18 cellular contexts compared by ENCODE assay signal in the genomic region with DNA sequence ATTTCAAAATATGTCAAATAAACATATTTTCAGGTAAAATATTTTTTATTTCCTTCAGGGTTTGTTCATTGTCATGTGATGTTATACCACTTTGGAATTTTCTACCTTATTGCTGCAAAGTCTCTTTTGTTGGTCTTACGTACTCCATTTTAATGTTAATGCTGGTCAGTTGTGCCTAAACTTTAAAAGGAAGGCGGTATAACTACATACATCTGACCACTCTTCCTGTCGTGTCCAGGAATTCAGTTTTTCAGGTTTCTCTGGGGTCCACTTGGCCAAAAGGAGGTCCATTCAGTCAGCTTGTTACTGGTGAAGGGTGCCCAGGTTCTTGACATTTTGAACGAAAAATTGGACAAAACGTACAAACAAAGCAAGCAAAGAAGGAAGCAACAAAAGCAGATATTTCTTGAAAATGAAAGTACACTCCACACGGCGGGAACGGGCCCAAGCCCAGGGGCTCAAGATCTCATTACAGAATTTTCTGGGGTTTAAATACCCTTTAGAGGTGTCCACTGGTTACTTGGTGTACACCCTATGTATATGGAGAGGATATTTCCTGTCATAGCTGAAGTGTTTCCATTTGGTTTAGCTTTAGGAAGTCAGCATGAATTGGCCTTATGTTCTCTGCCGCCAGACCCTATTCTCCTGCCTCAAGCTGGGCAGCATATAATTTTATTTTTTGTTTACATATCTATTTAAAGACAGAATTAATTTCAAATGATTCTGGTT.
"Had no signal": no experiment of that assay in that cellular context is flagged by ENCODE, and none has a peak within 500 bp of the region (broad histone marks: within the 10 kb centered on the region; RNA-seq: fewer than 3 reads in every experiment).

No MANE protein-coding gene starts in this region.

- H3K4me1 ChIP-seq: heart left ventricle, right atrium auricular region had no signal

- ATAC-seq: esophagus mucosa; heart left ventricle; left lobe of liver; naive thymus-derived CD4-positive, alpha-beta T cell had no signal

- H3K4me1 Mint-ChIP-seq: naive thymus-derived CD4-positive, alpha-beta T cell; nephron progenitor cell had no signal

- H3K27ac ChIP-seq: heart left ventricle, right atrium auricular region had no signal

- H3K36me3 Mint-ChIP-seq: type B pancreatic cell had no signal

- H3K4me3 Mint-ChIP-seq: naive thymus-derived CD4-positive, alpha-beta T cell; nephron progenitor cell; type B pancreatic cell had no signal

- H3K27me3 ChIP-seq: heart left ventricle, right atrium auricular region had no signal

- H3K4me3 ChIP-seq: heart left ventricle, right atrium auricular region had no signal

- H3K9me3 ChIP-seq: heart left ventricle, right atrium auricular region had no signal

- DNase-seq: effector memory CD4-positive, alpha-beta T cell; heart left ventricle; hypothalamus; kidney glomerular epithelial cell; mammary epithelial cell; naive thymus-derived CD4-positive, alpha-beta T cell; nephron progenitor cell; small intestine; stimulated activated CD4-positive, alpha-beta T cell treated with anti-CD3 and anti-CD28 coated beads, Interleukin-12 subunit alpha, Interleukin-12 subunit beta, amount 100 ng/mL, for 4 hours; stimulated activated naive CD4-positive, alpha-beta T cell treated with Interleukin-2 at 50 U/mL for 16 hours had no signal

- FAIRE-seq: endometrium, frontal cortex, islet of Langerhans, small intestine, urothelium cell line had no signal

- H3K27me3 Mint-ChIP-seq: naive thymus-derived CD4-positive, alpha-beta T cell; type B pancreatic cell had no signal

- H3K36me3 ChIP-seq: heart left ventricle, right atrium auricular region had no signal

- H3K27ac Mint-ChIP-seq: naive thymus-derived CD4-positive, alpha-beta T cell; nephron progenitor cell; type B pancreatic cell had no signal
